In genomic region chr17:45791935-45792334, GRCh38 we compare ENCODE assay signal across 17 cellular contexts. TPM values are rescaled to one million over a fixed set of nuclear protein-coding genes. Genes with fewer than 3 reads are reported as not detected.
A peak's percentile ranks its signal among the peaks of the same experiment; 100 is the strongest.
DNase-seq lines count a peak whose midpoint lies in the region; ATAC-seq, FAIRE-seq and TF ChIP-seq lines count a peak whose summit lies in the region.
"Had no signal": no experiment of that assay in that cellular context is flagged by ENCODE, and none has a peak within 500 bp of the region (broad histone marks: within the 10 kb centered on the region; RNA-seq: fewer than 3 reads in every experiment).

No MANE protein-coding gene starts in this region.

- H3K9me3 ChIP-seq in Peyer's patch = no peaks in the 10 kb centered on the region
- H3K9me3 ChIP-seq in ascending aorta = no peaks in the 10 kb centered on the region
- H3K9me3 ChIP-seq: sigmoid colon had no signal

- peaks cover 86% of the 10 kb centered on the region for H3K27me3 Mint-ChIP-seq in activated naive CD4-positive, alpha-beta T cell treated with anti-CD3 and anti-CD28 coated beads, Interleukin-2, amount 10 ng/mL, durations not matched to agents 7 days and 5 days

- H3K36me3 Mint-ChIP-seq in activated naive CD4-positive, alpha-beta T cell treated with anti-CD3 and anti-CD28 coated beads, Interleukin-2, amount 10 ng/mL, durations not matched to agents 7 days and 5 days = no peaks in the 10 kb centered on the region
- H3K36me3 Mint-ChIP-seq: CD4-positive, alpha-beta memory T cell had no signal

- no peaks in the 10 kb centered on the region for H3K4me1 Mint-ChIP-seq in activated naive CD4-positive, alpha-beta T cell treated with anti-CD3 and anti-CD28 coated beads, Interleukin-2, amount 10 ng/mL, durations not matched to agents 7 days and 5 days
- H3K4me1 Mint-ChIP-seq: CD4-positive, alpha-beta memory T cell had no signal

- DNase-seq in COR-L47 (lab: John Stamatoyannopoulos, UW) (peak; percentile 34), HTR-8/SVneo (ENCODE audit: insufficient read length, low spot score) (no peak), Peyer's patch (peak in 2 of 3 donors; percentile 55 to 57), iPS-NIHi11 (ENCODE audit: low spot score) (peak; percentile 59), ascending aorta (ENCODE audit: low spot score in 2 of 2) (no peak)
- no peak for DNase-seq in activated CD8-positive, alpha-beta memory T cell treated with anti-CD3 and anti-CD28 coated beads, Interleukin-2, amount 50 U/mL, for 48 hours
- DNase-seq in activated naive CD4-positive, alpha-beta T cell treated with anti-CD3 and anti-CD28 coated beads, Interleukin-2, amount 10 ng/mL, durations not matched to agents 7 days and 5 days = no peak
- DNase-seq: CD4-positive, alpha-beta memory T cell; foreskin melanocyte; HFFc6; nucleus accumbens; sigmoid colon; stimulated activated CD4-positive, alpha-beta T cell treated with anti-CD3 and anti-CD28 coated beads, Interleukin-1b, Interleukin-23, amount 100 ng/mL, for 48 hours had no signal

- H3K36me3 ChIP-seq in Peyer's patch (no peaks in the 10 kb centered on the region), ascending aorta (no peaks in the 10 kb centered on the region)
- H3K36me3 ChIP-seq: sigmoid colon had no signal

- no peak overlapping the region for H3K4me3 ChIP-seq in Peyer's patch
- H3K4me3 ChIP-seq in ascending aorta = no peak overlapping the region
- H3K4me3 ChIP-seq: sigmoid colon had no signal

- no peak for ATAC-seq in HG02759 (IDR thresholded peaks at IDR 0.05; ENCODE audit: unreplicated experiment)

- H3K4me3 Mint-ChIP-seq in activated naive CD4-positive, alpha-beta T cell treated with anti-CD3 and anti-CD28 coated beads, Interleukin-2, amount 10 ng/mL, durations not matched to agents 7 days and 5 days = no peak overlapping the region
- H3K4me3 Mint-ChIP-seq: CD4-positive, alpha-beta memory T cell; HFFc6 had no signal

- CTCF ChIA-PET in activated naive CD4-positive, alpha-beta T cell treated with anti-CD3 and anti-CD28 coated beads, Interleukin-2, amount 10 ng/mL, durations not matched to agents 7 days and 5 days (lab: Charles Lee) = interaction anchor here (1.2 to 2.4 kb wide), 3 partner anchors 10 to 152 kb away, joined by 3 to 8 read pairs (median 4); no protein-coding TSS in a partner anchor

- H3K27ac ChIP-seq in Peyer's patch = no peak overlapping the region
- no peak overlapping the region for H3K27ac ChIP-seq in ascending aorta
- H3K27ac ChIP-seq: sigmoid colon had no signal

- no peak overlapping the region for H3K27ac Mint-ChIP-seq in activated naive CD4-positive, alpha-beta T cell treated with anti-CD3 and anti-CD28 coated beads, Interleukin-2, amount 10 ng/mL, durations not matched to agents 7 days and 5 days
- H3K27ac Mint-ChIP-seq: CD4-positive, alpha-beta memory T cell; HFFc6 had no signal

- no peaks in the 10 kb centered on the region for H3K9me3 Mint-ChIP-seq in activated naive CD4-positive, alpha-beta T cell treated with anti-CD3 and anti-CD28 coated beads, Interleukin-2, amount 10 ng/mL, durations not matched to agents 7 days and 5 days
- H3K9me3 Mint-ChIP-seq: CD4-positive, alpha-beta memory T cell; HFFc6 had no signal

- H3K27me3 ChIP-seq in Peyer's patch (no peaks in the 10 kb centered on the region), ascending aorta (no peaks in the 10 kb centered on the region)

- FAIRE-seq in HTR-8/SVneo (lab: Jason Lieb, UNC) = peak; percentile 51
- FAIRE-seq: astrocyte had no signal

- H3K4me1 ChIP-seq in Peyer's patch = no peaks in the 10 kb centered on the region
- no peaks in the 10 kb centered on the region for H3K4me1 ChIP-seq in ascending aorta

- TF ChIP-seq CTCF in Peyer's patch (IDR thresholded peaks at IDR 0.05) (no peak), ascending aorta (IDR thresholded peaks at IDR 0.05) (no peak)

- intact Hi-C loops in ascending aorta (cut with DNase I) = no loop called here

- no peak for TF ChIP-seq POLR2A in Peyer's patch (IDR thresholded peaks at IDR 0.05)

RNA-seq across cellular contexts. Expression of gene CRHR1, which starts 7.8 kb away (rescaled TPM):
- total RNA-seq in Peyer's patch (under 1 TPM in 1 of 4 donors, not detected in 3; 0.40 TPM), ascending aorta (not detected)
- total RNA-seq: CD4-positive, alpha-beta memory T cell; HFFc6; M059J had no signal

RNA-seq across cellular contexts. Expression of gene SPPL2C, which starts 52.7 kb away (rescaled TPM):
- not detected for total RNA-seq in Peyer's patch
- not detected for total RNA-seq in ascending aorta
- total RNA-seq: astrocyte; CD4-positive, alpha-beta memory T cell; HFFc6; M059J; sigmoid colon; SK-MEL-5 had no signal

Comparison
In these comparisons a context has a peak if more than half of its experiments do, and no peak if none do; other contexts are left out.
1. DNase-seq: peak in COR-L47 (single experiment), Peyer's patch (2 of 3) and iPS-NIHi11 (single experiment); none in HTR-8/SVneo (single experiment), ascending aorta (0 of 2), activated CD8-positive, alpha-beta memory T cell treated with anti-CD3 and anti-CD28 coated beads, Interleukin-2, amount 50 U/mL, for 48 hours (single experiment) and activated naive CD4-positive, alpha-beta T cell treated with anti-CD3 and anti-CD28 coated beads, Interleukin-2, amount 10 ng/mL, durations not matched to agents 7 days and 5 days (single experiment).